13 cellular contexts compared by ENCODE assay signal in genomic region chr5:125559296-125559695, GRCh38.
DNase-seq lines count a peak whose midpoint lies in the region; ATAC-seq and TF ChIP-seq lines count a peak whose summit lies in the region.
"Had no signal": no experiment of that assay in that cellular context is flagged by ENCODE, and none has a peak within 500 bp of the region (broad histone marks: within the 10 kb centered on the region; RNA-seq: fewer than 3 reads in every experiment).

No MANE protein-coding gene starts in this region.

- no peaks in the 10 kb centered on the region for H3K9me3 ChIP-seq in Caco-2

- BruUV-seq in Caco-2 (replicated peaks; lab: Mats Ljungman, UMichigan): no TSS peak

- DNase-seq in Caco-2 (peak; percentile 37 to 56), NCI-H226 (peak; percentile 99), epithelial cell of prostate (ENCODE audit: low read depth, low spot score) (peak; percentile 89), mucosa of gallbladder (ENCODE audit: low spot score) (peak; percentile 38), NCI-H2171 treated with DMSO at 0.1 percent for 48 hours (lab: John Stamatoyannopoulos, UW) (no peak), DMS114 treated with DMSO at 0.1 percent for 48 hours (lab: John Stamatoyannopoulos, UW; ENCODE audit: unreplicated experiment) (no peak), Kasumi-1 (lab: John Stamatoyannopoulos, UW) (no peak)
- no peak for DNase-seq in stimulated activated naive B cell treated with anti-CD40 and anti-IgM and Interleukin-4, amounts not matched to agents 10 μg/mL and 1 μg/mL and 100 μg/mL, for 72 hours
- DNase-seq: activated gamma-delta T cell, DMS79, KBM-7, NCI-H524 treated with DMSO at 0.1 percent for 48 hours, nephron progenitor cell had no signal

- H3K9me3 Mint-ChIP-seq in Caco-2 (ENCODE audit: unreplicated experiment): no peaks in the 10 kb centered on the region
- no peaks in the 10 kb centered on the region for H3K9me3 Mint-ChIP-seq in stimulated activated naive B cell treated with anti-CD40 and anti-IgM and Interleukin-4, amounts not matched to agents 10 μg/mL and 1 μg/mL and 100 μg/mL, for 72 hours
- H3K9me3 Mint-ChIP-seq: nephron progenitor cell had no signal

- H3K27me3 ChIP-seq in Caco-2 (replicated peaks; ENCODE audit: control insufficient read depth, insufficient read depth, low read length): no peaks in the 10 kb centered on the region

- H3K27me3 Mint-ChIP-seq in Caco-2 (ENCODE audit: insufficient read depth, unreplicated experiment): no peaks in the 10 kb centered on the region
- H3K27me3 Mint-ChIP-seq in stimulated activated naive B cell treated with anti-CD40 and anti-IgM and Interleukin-4, amounts not matched to agents 10 μg/mL and 1 μg/mL and 100 μg/mL, for 72 hours: peaks cover 0 to 4% of the 10 kb centered on the region in 2 donors

- peaks cover 18% of the 10 kb centered on the region for H3K4me1 Mint-ChIP-seq in Caco-2 (ENCODE audit: low read depth, unreplicated experiment)
- H3K4me1 Mint-ChIP-seq in stimulated activated naive B cell treated with anti-CD40 and anti-IgM and Interleukin-4, amounts not matched to agents 10 μg/mL and 1 μg/mL and 100 μg/mL, for 72 hours: no peaks in the 10 kb centered on the region

- H3K4me1 ChIP-seq in Caco-2: peaks cover 22% of the 10 kb centered on the region

- TF ChIP-seq CTCF in Caco-2 (IDR thresholded peaks at IDR 0.05; ENCODE audit: insufficient read depth in 1 of 2, low read depth in 1 of 2, low read length in 1 of 2, severe bottlenecking in 1 of 2, unreplicated experiment in 1 of 2): no peak

- POLR2A ChIA-PET in Caco-2 (lab: Charles Lee): no interaction called here

- no peak overlapping the region for H3K4me3 ChIP-seq in Caco-2 (ENCODE audit: low read depth, low read length)

- intact Hi-C loops in Caco-2 (cut with micrococcal nuclease; ENCODE audit: unreplicated experiment): loop anchor here (10.0 kb wide), 1 partner anchor 544 kb away; no protein-coding TSS in a partner anchor

- H3K36me3 ChIP-seq in Caco-2 (ENCODE audit: control insufficient read depth, insufficient read depth, low read length): no peaks in the 10 kb centered on the region

- no peak for ATAC-seq in stimulated activated naive B cell treated with anti-CD40 and anti-IgM and Interleukin-4, amounts not matched to agents 10 μg/mL and 1 μg/mL and 100 μg/mL, for 72 hours (replicated peaks)

- H3K27ac Mint-ChIP-seq in Caco-2 (ENCODE audit: unreplicated experiment): no peak overlapping the region
- H3K27ac Mint-ChIP-seq in stimulated activated naive B cell treated with anti-CD40 and anti-IgM and Interleukin-4, amounts not matched to agents 10 μg/mL and 1 μg/mL and 100 μg/mL, for 72 hours: no peak overlapping the region
- H3K27ac Mint-ChIP-seq: nephron progenitor cell had no signal

- H3K4me3 Mint-ChIP-seq in Caco-2 (ENCODE audit: unreplicated experiment): no peak overlapping the region
- no peak overlapping the region for H3K4me3 Mint-ChIP-seq in stimulated activated naive B cell treated with anti-CD40 and anti-IgM and Interleukin-4, amounts not matched to agents 10 μg/mL and 1 μg/mL and 100 μg/mL, for 72 hours
- H3K4me3 Mint-ChIP-seq: nephron progenitor cell had no signal

- peak overlapping the region; percentile 43 for H3K27ac ChIP-seq in epithelial cell of prostate

- H3K36me3 Mint-ChIP-seq in Caco-2 (ENCODE audit: insufficient read depth, unreplicated experiment): no peaks in the 10 kb centered on the region
- H3K36me3 Mint-ChIP-seq in stimulated activated naive B cell treated with anti-CD40 and anti-IgM and Interleukin-4, amounts not matched to agents 10 μg/mL and 1 μg/mL and 100 μg/mL, for 72 hours: no peaks in the 10 kb centered on the region

- CTCF ChIA-PET in Caco-2 (lab: Charles Lee): no interaction called here

Comparison
In these comparisons a context has a peak if more than half of its experiments do, and no peak if none do; other contexts are left out.
1. DNase-seq: peak in Caco-2 (2 of 2), NCI-H226 (single experiment), epithelial cell of prostate (single experiment) and mucosa of gallbladder (single experiment); none in stimulated activated naive B cell treated with anti-CD40 and anti-IgM and Interleukin-4, amounts not matched to agents 10 μg/mL and 1 μg/mL and 100 μg/mL, for 72 hours (single experiment), NCI-H2171 treated with DMSO at 0.1 percent for 48 hours (single experiment), DMS114 treated with DMSO at 0.1 percent for 48 hours (single experiment) and Kasumi-1 (0 of 2).